Comparison of ENCODE assay signal across 39 cellular contexts in the genomic region with DNA sequence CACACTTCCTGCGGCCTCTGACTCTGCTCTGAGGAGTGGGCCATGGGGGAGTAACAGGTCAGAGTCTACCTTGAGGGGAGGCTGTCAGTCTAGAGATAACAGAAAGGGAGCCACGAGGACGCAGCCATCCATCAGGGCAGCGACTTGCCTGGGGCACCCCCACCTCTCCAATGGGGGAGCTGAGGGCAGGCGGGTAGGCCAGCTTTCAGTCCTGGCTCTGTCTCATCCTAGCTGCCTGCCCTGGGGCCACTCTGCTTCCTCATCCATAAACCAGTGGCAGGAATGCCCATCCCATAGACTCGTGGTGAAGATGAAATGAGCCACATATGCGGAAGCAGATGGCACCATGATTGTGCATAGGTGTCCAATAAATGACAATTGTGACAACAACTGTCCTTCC. TPM values are rescaled to one million over a fixed set of nuclear protein-coding genes. Genes with fewer than 3 reads are reported as not detected.
"Had no signal": no experiment of that assay in that cellular context is flagged by ENCODE, and none has a peak within 500 bp of the region (broad histone marks: within the 10 kb centered on the region; RNA-seq: fewer than 3 reads in every experiment).

No MANE protein-coding gene starts in this region.

- H3K27me3 Mint-ChIP-seq: activated B cell treated with CpG ODN at 0.5 μM for 24 hours; activated CD4-positive, alpha-beta memory T cell treated with anti-CD3 and anti-CD28 coated beads for 36 hours; activated CD4-positive, alpha-beta T cell treated with anti-CD3 and anti-CD28 coated beads, Interleukin-2, amount 10 ng/mL, durations not matched to agents 24 days and 14 days; activated CD8-positive, alpha-beta T cell treated with anti-CD3 and anti-CD28 coated beads for 36 hours; activated naive CD8-positive, alpha-beta T cell treated with anti-CD3 and anti-CD28 coated beads for 36 hours; activated T-helper 17 cell treated with anti-CD3 and anti-CD28 coated beads, Interleukin-2, amount 50 U/mL, for 72 hours; central memory CD8-positive, alpha-beta T cell had no signal

- H3K27ac ChIP-seq: adrenal gland, ascending aorta, cardiac muscle cell, VCaP had no signal

- H3K36me3 ChIP-seq: adrenal gland, cardiac muscle cell had no signal

- H3K4me3 ChIP-seq: adrenal gland, ascending aorta, cardiac muscle cell had no signal

- H3K4me3 Mint-ChIP-seq: activated B cell treated with CpG ODN at 0.5 μM for 24 hours; activated CD4-positive, alpha-beta memory T cell treated with anti-CD3 and anti-CD28 coated beads for 36 hours; activated CD4-positive, alpha-beta T cell treated with anti-CD3 and anti-CD28 coated beads, Interleukin-2, amount 10 ng/mL, durations not matched to agents 24 days and 14 days; activated CD8-positive, alpha-beta T cell treated with anti-CD3 and anti-CD28 coated beads for 36 hours; activated naive CD4-positive, alpha-beta T cell treated with anti-CD3 and anti-CD28 coated beads for 36 hours; activated naive CD8-positive, alpha-beta T cell treated with anti-CD3 and anti-CD28 coated beads for 36 hours; activated T-cell treated with anti-CD3 and anti-CD28 coated beads, Interleukin-2, amount 50 U/mL, for 4 hours; activated T-cell treated with anti-CD3 and anti-CD28 coated beads, Interleukin-2, amount 50 U/mL, for 72 hours; activated T-helper 1 cell treated with anti-CD3 and anti-CD28 coated beads, Interleukin-12 subunit alpha, Interleukin-12 subunit beta, Interleukin-2, Interleukin-4 antibody, amounts not matched to agents 30 ng/mL and 10 ng/mL and 1 ng/mL, durations not matched to agents 14 hours and 24 hours and 36 hours; activated T-helper 17 cell treated with anti-CD3 and anti-CD28 coated beads, Interleukin-2, amount 50 U/mL, for 72 hours; brain; central memory CD8-positive, alpha-beta T cell; T-helper 1 cell treated with Interleukin-12 subunit alpha and Interleukin-12 subunit beta and Interleukin-4 antibody, amounts not matched to agents 30 μg/mL and 1 μg/mL, for 36 hours; T-helper 2 cell treated with Interferon-gamma antibody and Interleukin-4, amounts not matched to agents 5 μg/mL and 100 μg/mL, for 36 hours had no signal

- ATAC-seq: activated CD8-positive, alpha-beta T cell treated with anti-CD3 and anti-CD28 coated beads for 36 hours; activated naive CD4-positive, alpha-beta T cell treated with anti-CD3 and anti-CD28 coated beads, Interleukin-2, amount 50 U/mL, for 72 hours; activated T-cell treated with anti-CD3 and anti-CD28 coated beads, Interleukin-2, amount 50 U/mL, for 4 hours; activated T-cell treated with anti-CD3 and anti-CD28 coated beads, Interleukin-2, amount 50 U/mL, for 72 hours; activated T-helper 17 cell treated with anti-CD3 and anti-CD28 coated beads, Interleukin-2, amount 50 U/mL, for 72 hours had no signal

- H3K9me3 ChIP-seq: adrenal gland, ascending aorta had no signal

- H3K4me1 Mint-ChIP-seq: brain had no signal

- H3K4me1 ChIP-seq: adrenal gland, ascending aorta had no signal

- H3K27ac Mint-ChIP-seq: activated B cell treated with CpG ODN at 0.5 μM for 24 hours; activated CD4-positive, alpha-beta memory T cell treated with anti-CD3 and anti-CD28 coated beads for 36 hours; activated CD4-positive, alpha-beta T cell treated with anti-CD3 and anti-CD28 coated beads, Interleukin-2, amount 10 ng/mL, durations not matched to agents 24 days and 14 days; activated CD8-positive, alpha-beta T cell treated with anti-CD3 and anti-CD28 coated beads for 36 hours; activated naive CD4-positive, alpha-beta T cell treated with anti-CD3 and anti-CD28 coated beads for 36 hours; activated naive CD4-positive, alpha-beta T cell treated with anti-CD3 and anti-CD28 coated beads, Interleukin-2, amount 50 U/mL, for 72 hours; activated naive CD8-positive, alpha-beta T cell treated with anti-CD3 and anti-CD28 coated beads for 36 hours; activated T-cell treated with anti-CD3 and anti-CD28 coated beads, Interleukin-2, amount 50 U/mL, for 72 hours; activated T-helper 1 cell treated with anti-CD3 and anti-CD28 coated beads, Interleukin-12 subunit alpha, Interleukin-12 subunit beta, Interleukin-2, Interleukin-4 antibody, amounts not matched to agents 30 ng/mL and 10 ng/mL and 1 ng/mL, durations not matched to agents 14 hours and 24 hours and 36 hours; activated T-helper 17 cell treated with anti-CD3 and anti-CD28 coated beads, Interleukin-2, amount 50 U/mL, for 72 hours; brain; T-helper 1 cell treated with Interleukin-12 subunit alpha and Interleukin-12 subunit beta and Interleukin-4 antibody, amounts not matched to agents 30 μg/mL and 1 μg/mL, for 36 hours; T-helper 2 cell treated with Interferon-gamma antibody and Interleukin-4, amounts not matched to agents 5 μg/mL and 100 μg/mL, for 36 hours had no signal

- DNase-seq: activated B cell treated with CpG ODN at 0.5 μM for 24 hours; activated CD4-positive, alpha-beta memory T cell treated with anti-CD3 and anti-CD28 coated beads for 36 hours; activated CD4-positive, alpha-beta T cell treated with anti-CD3 and anti-CD28 coated beads for 4 hours; activated CD4-positive, alpha-beta T cell treated with anti-CD3 and anti-CD28 coated beads, Interleukin-2, amount 50 U/mL, for 1 hour; activated CD4-positive, alpha-beta T cell treated with anti-CD3 and anti-CD28 coated beads, Interleukin-2, amount 50 U/mL, for 4 hours; activated CD4-positive, CD25-positive, alpha-beta regulatory T cell treated with anti-CD3 and anti-CD28 coated beads, Interleukin-2, amount 50 U/mL, for 72 hours; activated CD8-positive, alpha-beta memory T cell treated with anti-CD3 and anti-CD28 coated beads, Interleukin-2, amount 50 U/mL, for 4 hours; activated CD8-positive, alpha-beta T cell treated with anti-CD3 and anti-CD28 coated beads for 36 hours; activated effector memory CD4-positive, alpha-beta T cell treated with anti-CD3 and anti-CD28 coated beads, Interleukin-2, amount 50 U/mL, for 16 hours; activated gamma-delta T cell treated with Interleukin-2 at 50 U/mL for 16 hours; activated naive CD4-positive, alpha-beta T cell; activated naive CD4-positive, alpha-beta T cell treated with anti-CD3 and anti-CD28 coated beads for 36 hours; activated naive CD4-positive, alpha-beta T cell treated with anti-CD3 and anti-CD28 coated beads, Interleukin-2, amount 50 U/mL, for 16 hours; activated naive CD8-positive, alpha-beta T cell treated with anti-CD3 and anti-CD28 coated beads for 36 hours; activated T-cell treated with anti-CD3 and anti-CD28 coated beads for 4 hours; activated T-cell treated with anti-CD3 and anti-CD28 coated beads, Interleukin-2, amount 50 U/mL, for 1 hour; activated T-cell treated with anti-CD3 and anti-CD28 coated beads, Interleukin-2, amount 50 U/mL, for 4 hours; activated T-cell treated with anti-CD3 and anti-CD28 coated beads, Interleukin-2, amount 50 U/mL, for 72 hours; adrenal gland; amygdala; anterior cingulate cortex; caudate nucleus; cerebellar nuclear complex; T-helper 1 cell; T-helper 2 cell; T-helper 9 cell had no signal

- H3K9me3 Mint-ChIP-seq: activated B cell treated with CpG ODN at 0.5 μM for 24 hours; activated CD4-positive, alpha-beta memory T cell treated with anti-CD3 and anti-CD28 coated beads for 36 hours; activated CD4-positive, alpha-beta T cell treated with anti-CD3 and anti-CD28 coated beads, Interleukin-2, amount 10 ng/mL, durations not matched to agents 24 days and 14 days; activated CD8-positive, alpha-beta T cell treated with anti-CD3 and anti-CD28 coated beads for 36 hours; activated naive CD4-positive, alpha-beta T cell treated with anti-CD3 and anti-CD28 coated beads for 36 hours; activated naive CD4-positive, alpha-beta T cell treated with anti-CD3 and anti-CD28 coated beads, Interleukin-2, amount 50 U/mL, for 72 hours; activated naive CD8-positive, alpha-beta T cell treated with anti-CD3 and anti-CD28 coated beads for 36 hours; activated T-cell treated with anti-CD3 and anti-CD28 coated beads, Interleukin-2, amount 50 U/mL, for 4 hours; activated T-cell treated with anti-CD3 and anti-CD28 coated beads, Interleukin-2, amount 50 U/mL, for 72 hours; activated T-helper 1 cell treated with anti-CD3 and anti-CD28 coated beads, Interleukin-12 subunit alpha, Interleukin-12 subunit beta, Interleukin-2, Interleukin-4 antibody, amounts not matched to agents 30 ng/mL and 10 ng/mL and 1 ng/mL, durations not matched to agents 14 hours and 24 hours and 36 hours; activated T-helper 17 cell treated with anti-CD3 and anti-CD28 coated beads, Interleukin-2, amount 50 U/mL, for 72 hours; central memory CD8-positive, alpha-beta T cell; T-helper 1 cell treated with Interleukin-12 subunit alpha and Interleukin-12 subunit beta and Interleukin-4 antibody, amounts not matched to agents 30 μg/mL and 1 μg/mL, for 36 hours; T-helper 2 cell treated with Interferon-gamma antibody and Interleukin-4, amounts not matched to agents 5 μg/mL and 100 μg/mL, for 36 hours had no signal

- H3K27me3 ChIP-seq: adrenal gland, ascending aorta, cardiac muscle cell had no signal

RNA-seq across cellular contexts. Expression of a gene that starts 22.7 kb away (rescaled TPM):
- total RNA-seq: activated B cell treated with CpG ODN at 0.5 μM for 24 hours; activated CD4-positive, alpha-beta memory T cell treated with anti-CD3 and anti-CD28 coated beads for 36 hours; activated CD4-positive, alpha-beta T cell treated with anti-CD3 and anti-CD28 coated beads, Interleukin-2, amount 10 ng/mL, durations not matched to agents 24 days and 14 days; activated CD8-positive, alpha-beta memory T cell treated with anti-CD3 and anti-CD28 coated beads for 36 hours; activated CD8-positive, alpha-beta T cell treated with anti-CD3 and anti-CD28 coated beads for 36 hours; activated naive CD4-positive, alpha-beta T cell treated with anti-CD3 and anti-CD28 coated beads for 36 hours; activated naive CD4-positive, alpha-beta T cell treated with anti-CD3 and anti-CD28 coated beads, Interleukin-2, amount 50 U/mL, for 72 hours; activated naive CD8-positive, alpha-beta T cell treated with anti-CD3 and anti-CD28 coated beads for 36 hours; activated T-cell treated with anti-CD3 and anti-CD28 coated beads, Interleukin-2, amount 50 U/mL, for 4 hours; activated T-cell treated with anti-CD3 and anti-CD28 coated beads, Interleukin-2, amount 50 U/mL, for 72 hours; activated T-helper 1 cell treated with anti-CD3 and anti-CD28 coated beads, Interleukin-12 subunit alpha, Interleukin-12 subunit beta, Interleukin-2, Interleukin-4 antibody, amounts not matched to agents 30 ng/mL and 10 ng/mL and 1 ng/mL, durations not matched to agents 14 hours and 24 hours and 36 hours; activated T-helper 17 cell treated with anti-CD3 and anti-CD28 coated beads, Interleukin-2, amount 50 U/mL, for 72 hours; adrenal gland; ascending aorta; bronchial epithelial cell had no signal
- polyA plus RNA-seq: adrenal gland had no signal
